In genomic region chr6:11196511-11197174, GRCh38 we compare ENCODE assay signal across 9 cellular contexts. TPM values are rescaled to one million over a fixed set of nuclear protein-coding genes. Genes with fewer than 3 reads are reported as not detected.
DNase-seq lines count a peak whose midpoint lies in the region; ATAC-seq and TF ChIP-seq lines count a peak whose summit lies in the region.
"Had no signal": no experiment of that assay in that cellular context is flagged by ENCODE, and none has a peak within 500 bp of the region (broad histone marks: within the 10 kb centered on the region; RNA-seq: fewer than 3 reads in every experiment).

No MANE protein-coding gene starts in this region.

- peak overlapping the region; percentile 66 for H3K27ac ChIP-seq in subcutaneous abdominal adipose tissue (ENCODE audit: low read depth, low read length)

- no peak for ATAC-seq in activated CD8-positive, alpha-beta T cell treated with anti-CD3 and anti-CD28 coated beads for 36 hours
- ATAC-seq in GM21528 (IDR thresholded peaks at IDR 0.05; ENCODE audit: low FRiP score, unreplicated experiment), result no peak

- DNase-seq in activated CD4-positive, alpha-beta T cell treated with anti-CD3 and anti-CD28 coated beads, Interleukin-2, amount 10 ng/mL, durations not matched to agents 24 days and 14 days, result no peak
- no peak for DNase-seq in activated CD4-positive, alpha-beta T cell treated with anti-CD3 and anti-CD28 coated beads, Interleukin-2, amount 50 U/mL, for 4 hours
- no peak for DNase-seq in activated CD8-positive, alpha-beta T cell treated with anti-CD3 and anti-CD28 coated beads for 36 hours
- peak; percentile 38 for DNase-seq in kidney tubule cell (ENCODE audit: low spot score)
- DNase-seq in occipital lobe (lab: John Stamatoyannopoulos, UW), result no peak
- DNase-seq in GM19240 (ENCODE audit: insufficient read length, low spot score), result no peak
- DNase-seq: head of caudate nucleus had no signal

- POLR2A ChIA-PET in activated CD8-positive, alpha-beta T cell treated with anti-CD3 and anti-CD28 coated beads for 36 hours (lab: Charles Lee), result no interaction called here

- H3K27me3 ChIP-seq in subcutaneous abdominal adipose tissue (ENCODE audit: control insufficient read depth in 5 of 5, insufficient read depth in 4 of 5, low read length in 5 of 5), result no peaks in the 10 kb centered on the region

- peak overlapping the region; percentile 32 for H3K27ac Mint-ChIP-seq in activated CD4-positive, alpha-beta T cell treated with anti-CD3 and anti-CD28 coated beads, Interleukin-2, amount 10 ng/mL, durations not matched to agents 24 days and 14 days
- H3K27ac Mint-ChIP-seq in activated CD8-positive, alpha-beta T cell treated with anti-CD3 and anti-CD28 coated beads for 36 hours, result peak overlapping the region; percentile 23

- H3K4me3 Mint-ChIP-seq in activated CD4-positive, alpha-beta T cell treated with anti-CD3 and anti-CD28 coated beads, Interleukin-2, amount 10 ng/mL, durations not matched to agents 24 days and 14 days, result no peak overlapping the region
- H3K4me3 Mint-ChIP-seq in activated CD8-positive, alpha-beta T cell treated with anti-CD3 and anti-CD28 coated beads for 36 hours, result no peak overlapping the region

- no peaks in the 10 kb centered on the region for H3K27me3 Mint-ChIP-seq in activated CD4-positive, alpha-beta T cell treated with anti-CD3 and anti-CD28 coated beads, Interleukin-2, amount 10 ng/mL, durations not matched to agents 24 days and 14 days
- H3K27me3 Mint-ChIP-seq in activated CD8-positive, alpha-beta T cell treated with anti-CD3 and anti-CD28 coated beads for 36 hours, result no peaks in the 10 kb centered on the region

- H3K36me3 Mint-ChIP-seq in activated CD4-positive, alpha-beta T cell treated with anti-CD3 and anti-CD28 coated beads, Interleukin-2, amount 10 ng/mL, durations not matched to agents 24 days and 14 days (ENCODE audit: low read depth), result peaks cover 69% of the 10 kb centered on the region
- peaks cover 55% of the 10 kb centered on the region for H3K36me3 Mint-ChIP-seq in activated CD8-positive, alpha-beta T cell treated with anti-CD3 and anti-CD28 coated beads for 36 hours (ENCODE audit: low read depth)

- no peaks in the 10 kb centered on the region for H3K9me3 ChIP-seq in subcutaneous abdominal adipose tissue (ENCODE audit: control insufficient read depth in 5 of 5, low read length in 5 of 5)

- no peak overlapping the region for H3K4me3 ChIP-seq in subcutaneous abdominal adipose tissue (ENCODE audit: low read depth in 1 of 5, low read length in 5 of 5)

- H3K9ac ChIP-seq in subcutaneous abdominal adipose tissue (ENCODE audit: low read length in 5 of 5), result no peak overlapping the region

- peaks cover 10 to 39% (median 22%) of the 10 kb centered on the region in 5 donors for H3K36me3 ChIP-seq in subcutaneous abdominal adipose tissue (ENCODE audit: control insufficient read depth in 5 of 5, insufficient read depth in 5 of 5, low read length in 5 of 5)

- peaks cover 54% of the 10 kb centered on the region for H3K4me1 Mint-ChIP-seq in activated CD4-positive, alpha-beta T cell treated with anti-CD3 and anti-CD28 coated beads, Interleukin-2, amount 10 ng/mL, durations not matched to agents 24 days and 14 days
- peaks cover 39% of the 10 kb centered on the region for H3K4me1 Mint-ChIP-seq in activated CD8-positive, alpha-beta T cell treated with anti-CD3 and anti-CD28 coated beads for 36 hours (ENCODE audit: low read depth)

- intact Hi-C loops in activated CD4-positive, alpha-beta T cell treated with anti-CD3 and anti-CD28 coated beads, Interleukin-2, amount 10 ng/mL, durations not matched to agents 24 days and 14 days (cut with micrococcal nuclease), result no loop called here
- intact Hi-C loops in activated CD8-positive, alpha-beta T cell treated with anti-CD3 and anti-CD28 coated beads for 36 hours (cut with micrococcal nuclease), result no loop called here

- H3K9me3 Mint-ChIP-seq in activated CD4-positive, alpha-beta T cell treated with anti-CD3 and anti-CD28 coated beads, Interleukin-2, amount 10 ng/mL, durations not matched to agents 24 days and 14 days, result peaks cover 7% of the 10 kb centered on the region
- H3K9me3 Mint-ChIP-seq in activated CD8-positive, alpha-beta T cell treated with anti-CD3 and anti-CD28 coated beads for 36 hours, result no peaks in the 10 kb centered on the region

- no peak for TF ChIP-seq CTCF in activated CD8-positive, alpha-beta T cell treated with anti-CD3 and anti-CD28 coated beads for 36 hours (IDR thresholded peaks at IDR 0.05)

- H3K4me1 ChIP-seq in subcutaneous abdominal adipose tissue (ENCODE audit: control insufficient read depth in 5 of 5, insufficient read depth in 5 of 5, low read length in 5 of 5), result peaks cover 0 to 58% (median 48%) of the 10 kb centered on the region in 5 donors

- CTCF ChIA-PET in activated CD8-positive, alpha-beta T cell treated with anti-CD3 and anti-CD28 coated beads for 36 hours (lab: Charles Lee), result interaction anchor here (1.0 kb wide), 1 partner anchor 299 kb away, joined by 3 read pairs; no protein-coding TSS in a partner anchor

RNA-seq across cellular contexts. Expression of gene NEDD9, which starts 35.8 kb away (rescaled TPM):
- total RNA-seq in activated CD4-positive, alpha-beta T cell treated with anti-CD3 and anti-CD28 coated beads, Interleukin-2, amount 10 ng/mL, durations not matched to agents 24 days and 14 days, result 31.9 and 36.9 TPM in 2 replicates
- total RNA-seq in activated CD8-positive, alpha-beta T cell treated with anti-CD3 and anti-CD28 coated beads for 36 hours, result 10 to 100 TPM; 26.6 to 29.7 TPM
- 19.2 TPM for total RNA-seq in occipital lobe
